ENCODE assay signal across 13 cellular contexts in the genomic region with DNA sequence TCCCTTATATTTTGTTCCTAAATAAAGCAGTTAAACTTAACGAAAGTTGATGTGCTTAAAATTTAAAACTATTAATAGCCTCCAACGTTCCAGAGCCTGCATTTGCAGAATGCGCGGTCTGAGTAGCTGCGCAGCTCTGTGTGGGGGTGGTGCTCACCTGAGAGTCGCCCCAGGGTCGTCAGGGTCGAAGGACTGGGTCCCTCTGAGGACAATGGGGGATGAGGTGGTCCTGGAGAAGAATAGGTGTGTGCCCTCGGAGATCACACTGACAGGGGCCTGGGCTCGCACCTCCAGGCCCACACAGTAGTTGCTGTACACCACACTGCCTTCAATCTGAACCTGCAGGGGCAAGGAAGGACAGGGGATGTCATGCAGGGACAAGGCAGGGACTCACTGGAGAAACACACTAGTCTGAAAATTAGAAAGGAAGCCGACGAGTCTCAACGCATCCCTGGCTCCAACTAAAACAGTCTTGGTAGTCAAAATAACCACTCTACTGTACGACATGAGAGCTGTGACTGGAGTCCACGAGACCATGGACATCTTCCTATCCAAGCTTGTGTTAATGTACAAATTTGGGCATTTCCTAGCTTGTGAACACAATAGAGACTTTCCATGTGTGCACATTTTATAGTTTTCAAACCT. TPM values are rescaled to one million over a fixed set of nuclear protein-coding genes. Genes with fewer than 3 reads are reported as not detected.
A peak's percentile ranks its signal among the peaks of the same experiment; 100 is the strongest.
DNase-seq lines count a peak whose midpoint lies in the region; ATAC-seq and TF ChIP-seq lines count a peak whose summit lies in the region.
"Had no signal": no experiment of that assay in that cellular context is flagged by ENCODE, and none has a peak within 500 bp of the region (broad histone marks: within the 10 kb centered on the region; RNA-seq: fewer than 3 reads in every experiment).

No MANE protein-coding gene starts in this region.

- no peak overlapping the region for H3K27ac ChIP-seq in mammary epithelial cell (ENCODE audit: insufficient read depth, low read depth, low read length)
- H3K27ac ChIP-seq in breast epithelium = no peak overlapping the region
- no peak overlapping the region for H3K27ac ChIP-seq in foreskin keratinocyte

- H3K4me3 Mint-ChIP-seq in neural crest cell = no peak overlapping the region
- H3K4me3 Mint-ChIP-seq in type B pancreatic cell = no peak overlapping the region
- H3K4me3 Mint-ChIP-seq: B cell; CD4-positive, alpha-beta T cell had no signal

- H3K36me3 Mint-ChIP-seq in neural crest cell (ENCODE audit: low read depth) (no peaks in the 10 kb centered on the region), type B pancreatic cell (no peaks in the 10 kb centered on the region)

- 45% methylated on average over 15 of the region's 15 CpGs for WGBS in mammary epithelial cell (ENCODE audit: low coverage, missing lambda C conversion rate)

- peak overlapping the region; percentile 37 for H3K4me2 ChIP-seq in mammary epithelial cell (ENCODE audit: insufficient read depth, low read depth, low read length)

- no peaks in the 10 kb centered on the region for H3K79me2 ChIP-seq in mammary epithelial cell (ENCODE audit: insufficient read depth, low read length)

- no peak for TF ChIP-seq CTCF in mammary epithelial cell (conservative IDR thresholded peaks at IDR 0.05 in 1 of 2, IDR thresholded peaks at IDR 0.05 in 1 of 2; ENCODE audit: extremely low read depth in 1 of 2, insufficient read depth in 1 of 2, low read depth in 1 of 2, low read length in 2 of 2)
- no peak for TF ChIP-seq CTCF in breast epithelium (IDR thresholded peaks at IDR 0.05)
- no peak for TF ChIP-seq CTCF in foreskin keratinocyte (conservative IDR thresholded peaks at IDR 0.05)
- TF ChIP-seq CTCF in neural crest cell (conservative IDR thresholded peaks at IDR 0.05) = no peak
- TF ChIP-seq CTCF in type B pancreatic cell (conservative IDR thresholded peaks at IDR 0.05) = no peak

- H3K36me3 ChIP-seq in mammary epithelial cell (ENCODE audit: insufficient read depth, low read length) = no peaks in the 10 kb centered on the region
- H3K36me3 ChIP-seq in breast epithelium = no peaks in the 10 kb centered on the region

- ATAC-seq in foreskin keratinocyte = peak; percentile 19
- ATAC-seq in HG02678 (IDR thresholded peaks at IDR 0.05; ENCODE audit: unreplicated experiment) = no peak

- H3K27ac Mint-ChIP-seq in neural crest cell (ENCODE audit: unreplicated experiment) (peak overlapping the region; percentile 76), type B pancreatic cell (no peak overlapping the region)
- H3K27ac Mint-ChIP-seq: B cell; CD4-positive, alpha-beta T cell had no signal

- peak overlapping the region; percentile 62 for H2AFZ ChIP-seq in mammary epithelial cell (ENCODE audit: low read depth, low read length)

- peaks cover 25% of the 10 kb centered on the region for H3K4me1 Mint-ChIP-seq in neural crest cell
- H3K4me1 Mint-ChIP-seq in type B pancreatic cell (ENCODE audit: unreplicated experiment) = peaks cover 18% of the 10 kb centered on the region
- H3K4me1 Mint-ChIP-seq: B cell had no signal

- dilution Hi-C loops in mammary epithelial cell (cut with HindIII; ENCODE audit: low sequenced_read_pairs) = no loop called here

- no peaks in the 10 kb centered on the region for H4K20me1 ChIP-seq in mammary epithelial cell (ENCODE audit: insufficient read depth, low read length)

- H3K4me1 ChIP-seq in mammary epithelial cell (ENCODE audit: insufficient read depth, low read length) (peaks cover 5% of the 10 kb centered on the region), breast epithelium (no peaks in the 10 kb centered on the region), foreskin keratinocyte (no peaks in the 10 kb centered on the region)

- no peak overlapping the region for H3K9ac ChIP-seq in mammary epithelial cell (ENCODE audit: insufficient read depth, low read length)

- no peak overlapping the region for H3K4me3 ChIP-seq in mammary epithelial cell (replicated peaks in 1 of 3; ENCODE audit: insufficient read depth in 1 of 3, low read depth in 2 of 3, low read length in 3 of 3)
- H3K4me3 ChIP-seq in breast epithelium = no peak overlapping the region

- CTCF ChIA-PET in mammary epithelial cell (lab: Charles Lee; ENCODE audit: low non-redundant PET) = interaction anchor here (0.6 kb wide), 1 partner anchor 9 kb away, joined by 3 read pairs; no protein-coding TSS in a partner anchor

- H3K9me3 Mint-ChIP-seq in neural crest cell = no peaks in the 10 kb centered on the region
- H3K9me3 Mint-ChIP-seq in type B pancreatic cell = no peaks in the 10 kb centered on the region
- H3K9me3 Mint-ChIP-seq: CD4-positive, alpha-beta T cell had no signal

- H3K9me3 ChIP-seq in mammary epithelial cell (replicated peaks; ENCODE audit: insufficient read depth, low read length) (no peaks in the 10 kb centered on the region), breast epithelium (no peaks in the 10 kb centered on the region)

- TF ChIP-seq POLR2A in breast epithelium (IDR thresholded peaks at IDR 0.05) = no peak

- intact Hi-C loops in mammary epithelial cell (cut with micrococcal nuclease) (no loop called here), breast epithelium (cut with DNase I; ENCODE audit: low total_unique reads) (no loop called here)

- in situ Hi-C loops in mammary epithelial cell (cut with MboI; ENCODE audit: low sequenced_read_pairs in 2 of 2) = no loop called here

- DNase-seq in mammary epithelial cell (peak; percentile 51), breast epithelium (ENCODE audit: low spot score in 2 of 2) (no peak), foreskin keratinocyte (peak; percentile 12 to 40), neural crest cell (ENCODE audit: low read depth, low spot score) (no peak), type B pancreatic cell (ENCODE audit: extremely low spot score, unreplicated experiment) (peak; percentile 50), NCI-H1092 (lab: John Stamatoyannopoulos, UW) (no peak)
- DNase-seq in central memory CD4-positive, alpha-beta T cell = no peak
- DNase-seq: C1 segment of cervical spinal cord; CD4-positive, alpha-beta T cell; DMS 273 treated with DMSO at 0.1 percent for 48 hours had no signal

- no peaks in the 10 kb centered on the region for H3K27me3 Mint-ChIP-seq in neural crest cell (ENCODE audit: low read depth)
- H3K27me3 Mint-ChIP-seq in type B pancreatic cell = peaks cover 20% of the 10 kb centered on the region
- H3K27me3 Mint-ChIP-seq: CD4-positive, alpha-beta T cell had no signal

- no peaks in the 10 kb centered on the region for H3K27me3 ChIP-seq in mammary epithelial cell (ENCODE audit: insufficient read depth, low read length)
- no peaks in the 10 kb centered on the region for H3K27me3 ChIP-seq in breast epithelium
- peaks cover 18% of the 10 kb centered on the region for H3K27me3 ChIP-seq in foreskin keratinocyte

- BruUV-seq in mammary epithelial cell (replicated peaks; lab: Mats Ljungman, UMichigan) = no TSS peak

RNA-seq across cellular contexts. Expression of a gene that starts 54.4 kb away (rescaled TPM):
- under 1 TPM in 1 of 2 donors, not detected in 1; 0.17 TPM for total RNA-seq in mammary epithelial cell
- 0.09 TPM for polyA plus RNA-seq in mammary epithelial cell
- polyA minus RNA-seq in mammary epithelial cell = not detected
- under 1 TPM; 0.32 to 0.44 (median 0.33) TPM for total RNA-seq in breast epithelium
- 0.03 and 0.07 TPM in 2 replicates for total RNA-seq in foreskin keratinocyte
- polyA plus RNA-seq in foreskin keratinocyte = 0.02 and 0.03 TPM in 2 replicates
- total RNA-seq in neural crest cell = 0.11 and 0.19 TPM in 2 replicates
- total RNA-seq in type B pancreatic cell (ENCODE audit: low replicate concordance) = 0.17 and 0.67 TPM in 2 replicates
- total RNA-seq: A172 had no signal

Comparison
In these comparisons a context has a peak if more than half of its experiments do, and no peak if none do; other contexts are left out.
1. DNase-seq: peak in mammary epithelial cell (single experiment), foreskin keratinocyte (2 of 2) and type B pancreatic cell (single experiment); none in breast epithelium (0 of 2), neural crest cell (single experiment), central memory CD4-positive, alpha-beta T cell (single experiment) and NCI-H1092 (single experiment).